In the genomic region with DNA sequence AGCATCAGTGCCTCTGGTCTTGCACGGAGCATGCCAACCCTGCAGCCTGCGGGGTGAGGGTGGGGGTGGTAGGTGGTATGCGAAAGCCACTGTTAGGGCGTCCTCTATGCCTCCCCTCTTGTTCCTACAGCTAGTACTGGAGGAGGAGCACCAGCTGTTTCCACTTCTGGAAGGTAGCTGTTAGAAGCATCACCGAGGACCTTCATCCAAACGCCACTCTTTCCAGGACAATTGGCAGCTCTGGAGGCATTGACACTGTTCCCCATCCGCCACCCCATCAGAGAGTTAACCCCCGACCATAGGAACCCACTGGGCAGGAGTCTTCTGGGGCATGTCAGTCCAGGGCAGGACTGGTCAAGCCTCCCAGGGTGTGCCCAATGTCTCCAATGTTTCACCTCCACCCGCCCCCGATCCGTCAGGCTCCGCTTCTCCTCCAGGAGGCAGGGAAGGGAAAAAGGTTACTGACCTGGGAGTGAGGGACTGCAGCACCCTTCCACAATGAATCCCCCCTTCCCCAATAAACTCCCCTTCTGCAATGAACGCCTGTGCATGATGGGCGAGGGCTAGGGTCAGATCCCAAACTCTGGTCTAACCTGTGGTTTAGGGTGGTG, we compare ENCODE assay signal across 2 cellular contexts.
TF ChIP-seq lines count a peak whose summit lies in the region.

No MANE protein-coding gene starts in this region.

TF ChIP-seq in SK-N-SH, 30 proteins besides CTCF, POLR2A, EP300 and RAD21:
- TF ChIP-seq, protein P1, sequence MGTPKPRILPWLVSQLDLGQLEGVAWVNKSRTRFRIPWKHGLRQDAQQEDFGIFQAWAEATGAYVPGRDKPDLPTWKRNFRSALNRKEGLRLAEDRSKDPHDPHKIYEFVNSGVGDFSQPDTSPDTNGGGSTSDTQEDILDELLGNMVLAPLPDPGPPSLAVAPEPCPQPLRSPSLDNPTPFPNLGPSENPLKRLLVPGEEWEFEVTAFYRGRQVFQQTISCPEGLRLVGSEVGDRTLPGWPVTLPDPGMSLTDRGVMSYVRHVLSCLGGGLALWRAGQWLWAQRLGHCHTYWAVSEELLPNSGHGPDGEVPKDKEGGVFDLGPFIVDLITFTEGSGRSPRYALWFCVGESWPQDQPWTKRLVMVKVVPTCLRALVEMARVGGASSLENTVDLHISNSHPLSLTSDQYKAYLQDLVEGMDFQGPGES (IDR thresholded peaks at IDR 0.05; ENCODE audit: low read depth, low read length): no peak
- no peak for TF ChIP-seq RCOR1 (IDR thresholded peaks at IDR 0.05; ENCODE audit: low read length)

TF ChIP-seq in SK-N-SH treated with all-trans-retinoic acid at 6 μM for 48 hours, 23 proteins besides CTCF, POLR2A, EP300 and RAD21 (continued from another document):
- TF ChIP-seq, protein P2, sequence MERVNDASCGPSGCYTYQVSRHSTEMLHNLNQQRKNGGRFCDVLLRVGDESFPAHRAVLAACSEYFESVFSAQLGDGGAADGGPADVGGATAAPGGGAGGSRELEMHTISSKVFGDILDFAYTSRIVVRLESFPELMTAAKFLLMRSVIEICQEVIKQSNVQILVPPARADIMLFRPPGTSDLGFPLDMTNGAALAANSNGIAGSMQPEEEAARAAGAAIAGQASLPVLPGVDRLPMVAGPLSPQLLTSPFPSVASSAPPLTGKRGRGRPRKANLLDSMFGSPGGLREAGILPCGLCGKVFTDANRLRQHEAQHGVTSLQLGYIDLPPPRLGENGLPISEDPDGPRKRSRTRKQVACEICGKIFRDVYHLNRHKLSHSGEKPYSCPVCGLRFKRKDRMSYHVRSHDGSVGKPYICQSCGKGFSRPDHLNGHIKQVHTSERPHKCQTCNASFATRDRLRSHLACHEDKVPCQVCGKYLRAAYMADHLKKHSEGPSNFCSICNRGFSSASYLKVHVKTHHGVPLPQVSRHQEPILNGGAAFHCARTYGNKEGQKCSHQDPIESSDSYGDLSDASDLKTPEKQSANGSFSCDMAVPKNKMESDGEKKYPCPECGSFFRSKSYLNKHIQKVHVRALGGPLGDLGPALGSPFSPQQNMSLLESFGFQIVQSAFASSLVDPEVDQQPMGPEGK (CRISPR knock-in tag; IDR thresholded peaks at IDR 0.05; ENCODE audit: borderline replicate concordance): no peak
